ENCODE assay signal across 6 cellular contexts in genomic region chr6:135380793-135381192, GRCh38.
"Had no signal": no experiment of that assay in that cellular context is flagged by ENCODE, and none has a peak within 500 bp of the region (broad histone marks: within the 10 kb centered on the region; RNA-seq: fewer than 3 reads in every experiment).

No MANE protein-coding gene starts in this region.

- H3K9ac ChIP-seq: KMS-11 had no signal

- DNase-seq: IMR-90, KBM-7, KG1 had no signal

- H3K4me2 ChIP-seq: KMS-11 had no signal

- FAIRE-seq: HTR-8/SVneo had no signal

- H3K27ac ChIP-seq: HL-60, KMS-11 had no signal
